8 cellular contexts compared by ENCODE assay signal in genomic region chr1:2545754-2546514, GRCh38. TPM values are rescaled to one million over a fixed set of nuclear protein-coding genes. Genes with fewer than 3 reads are reported as not detected.
DNase-seq lines count a peak whose midpoint lies in the region; ATAC-seq and TF ChIP-seq lines count a peak whose summit lies in the region.

No MANE protein-coding gene starts in this region.

- no peak for TF ChIP-seq CTCF in right lobe of liver (IDR thresholded peaks at IDR 0.05)

- H3K36me3 ChIP-seq in ACC112 (ENCODE audit: insufficient read depth, low read length) = no peaks in the 10 kb centered on the region
- no peaks in the 10 kb centered on the region for H3K36me3 ChIP-seq in right lobe of liver

- ATAC-seq in GM18868 (IDR thresholded peaks at IDR 0.05; ENCODE audit: unreplicated experiment) = peak; percentile 31
- peak; percentile 27 for ATAC-seq in HG03135 (IDR thresholded peaks at IDR 0.05; ENCODE audit: unreplicated experiment)
- peak; percentile 55 to 71 (median 68) for ATAC-seq in right lobe of liver

- H3K4me1 ChIP-seq in ACC112 (ENCODE audit: control insufficient read depth, insufficient read depth, low read length, unreplicated experiment) (peaks cover 17% of the 10 kb centered on the region), right lobe of liver (peaks cover 0 to 29% (median 14%) of the 10 kb centered on the region in 4 donors)

- intact Hi-C loops in right lobe of liver (cut with DNase I) = loop anchor here in 1 of 2 donors (5.0 kb wide), 1 partner anchor 129 kb away; no protein-coding TSS in a partner anchor

- peak overlapping the region; percentile 42 for H2AFZ ChIP-seq in ACC112 (ENCODE audit: low read length, unreplicated experiment)

- WGBS in right lobe of liver (ENCODE audit: insufficient coverage, low coverage, low lambda C conversion rate, missing lambda C conversion rate) = 0% methylated on average over 10 of the region's 43 CpGs

- no peak overlapping the region for H3K27ac ChIP-seq in ACC112 (ENCODE audit: low read depth, low read length)
- peak overlapping the region; percentile 51 to 99 (median 98) for H3K27ac ChIP-seq in right lobe of liver

- peak overlapping the region; percentile 76 for H3K4me3 ChIP-seq in ACC112 (ENCODE audit: low read depth, low read length)
- peak overlapping the region; percentile 48 to 64 (median 61) for H3K4me3 ChIP-seq in right lobe of liver

- peaks cover 3% of the 10 kb centered on the region; the same call in 1 of the 2 replicates for H3K27me3 ChIP-seq in ACC112 (ENCODE audit: insufficient read depth, low read length)
- no peaks in the 10 kb centered on the region for H3K27me3 ChIP-seq in right lobe of liver

- no peaks in the 10 kb centered on the region for H3K79me2 ChIP-seq in ACC112 (ENCODE audit: control insufficient read depth, insufficient read depth, low read length, unreplicated experiment)

- TF ChIP-seq POLR2A in right lobe of liver (IDR thresholded peaks at IDR 0.05) = peak; percentile 84

- DNase-seq in NCI-H510A treated with DMSO at 0.1 percent for 48 hours (lab: John Stamatoyannopoulos, UW) (peak; percentile 99), dermis blood vessel endothelial cell (peak; percentile 91), right lobe of liver (peak; percentile 94 to 95 (median 94))
- DNase-seq in activated CD4-positive, alpha-beta T cell treated with anti-CD3 and anti-CD28 coated beads, Interleukin-2, amount 50 U/mL, for 1 hour = peak; percentile 88
- DNase-seq in stimulated activated CD4-positive, alpha-beta T cell treated with anti-CD3 and anti-CD28 coated beads, TNF-alpha, amount 100 ng/mL, for 4 hours (ENCODE audit: low read depth in 3 of 3) = peak; percentile 61 to 85 (median 84)

- H3K9me3 ChIP-seq in right lobe of liver = no peaks in the 10 kb centered on the region

RNA-seq across cellular contexts. Expression of gene TNFRSF14, which starts 10.2 kb away (rescaled TPM):
- total RNA-seq in dermis blood vessel endothelial cell (109 and 155 TPM in 2 replicates), right lobe of liver (10 to 100 TPM; 31.0 to 54.8 (median 41.1) TPM)

RNA-seq across cellular contexts. Expression of gene HES5, which starts 15.9 kb away (rescaled TPM):
- 0.17 TPM in 1 of 2 replicates, not detected in the other for total RNA-seq in dermis blood vessel endothelial cell
- total RNA-seq in right lobe of liver = under 1 TPM in 2 of 6 experiments, not detected in 4; 0.18 to 0.25 TPM

RNA-seq across cellular contexts. Expression of gene PANK4, which starts 19.5 kb away (rescaled TPM):
- 21.5 and 24.7 TPM in 2 replicates for total RNA-seq in dermis blood vessel endothelial cell
- 10 to 100 TPM in 5 of 6 experiments, 1 to 10 TPM in 1; 9.6 to 18.9 (median 13.4) TPM for total RNA-seq in right lobe of liver

RNA-seq across cellular contexts. Expression of gene PRXL2B, which starts 40.6 kb away (rescaled TPM):
- 63.0 and 128 TPM in 2 replicates for total RNA-seq in dermis blood vessel endothelial cell
- total RNA-seq in right lobe of liver = 10 to 100 TPM in 3 of 6 experiments, 1 to 10 TPM in 3; 5.1 to 18.6 (median 11.1) TPM
